Comparison of ENCODE assay signal across 37 cellular contexts in the genomic region with DNA sequence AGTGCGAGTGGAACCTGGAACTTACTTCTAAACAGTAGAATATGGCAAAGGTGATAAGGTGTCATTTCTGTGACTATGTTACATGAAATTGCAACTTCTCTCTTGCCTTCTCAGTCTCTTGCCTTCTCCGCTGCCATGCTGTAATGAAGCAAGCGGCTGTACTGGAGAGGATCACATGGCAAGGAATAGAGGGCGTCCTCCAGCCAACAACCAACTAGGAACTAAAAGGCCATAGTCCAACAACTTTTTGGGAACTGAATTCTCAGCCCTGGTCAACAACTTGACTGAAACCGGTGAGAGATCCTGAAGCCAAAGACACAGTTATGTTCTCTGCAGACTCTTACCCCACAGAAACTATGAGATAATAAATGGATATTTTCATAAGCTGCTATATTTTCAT.
"Had no signal": no experiment of that assay in that cellular context is flagged by ENCODE, and none has a peak within 500 bp of the region (broad histone marks: within the 10 kb centered on the region; RNA-seq: fewer than 3 reads in every experiment).

No MANE protein-coding gene starts in this region.

- H3K36me3 ChIP-seq: ascending aorta had no signal

- H3K4me1 Mint-ChIP-seq: activated B cell treated with CpG ODN at 0.5 μM for 24 hours; activated CD4-positive, alpha-beta memory T cell treated with anti-CD3 and anti-CD28 coated beads, Interleukin-2, amount 10 ng/mL, durations not matched to agents 7 days and 5 days; activated CD4-positive, alpha-beta T cell treated with anti-CD3 and anti-CD28 coated beads, Interleukin-2, amount 10 ng/mL, durations not matched to agents 7 days and 5 days; activated CD8-positive, alpha-beta memory T cell treated with anti-CD3 and anti-CD28 coated beads, Interleukin-2, amount 10 ng/mL, durations not matched to agents 7 days and 5 days; activated naive CD4-positive, alpha-beta T cell treated with anti-CD3 and anti-CD28 coated beads, Interleukin-2, amount 10 ng/mL, durations not matched to agents 7 days and 5 days; activated naive CD4-positive, alpha-beta T cell treated with anti-CD3 and anti-CD28 coated beads, Interleukin-2, amount 50 U/mL, for 24 hours; activated naive CD8-positive, alpha-beta T cell treated with anti-CD3 and anti-CD28 coated beads, Interleukin-2, amount 10 ng/mL, durations not matched to agents 7 days and 5 days; activated naive CD8-positive, alpha-beta T cell treated with anti-CD3 and anti-CD28 coated beads, Interleukin-2, amount 50 U/mL, for 24 hours; central memory CD8-positive, alpha-beta T cell had no signal

- H3K4me3 ChIP-seq: ascending aorta, cardiac muscle cell had no signal

- H3K9me3 ChIP-seq: ascending aorta had no signal

- H3K27me3 ChIP-seq: ascending aorta, cardiac muscle cell had no signal

- ATAC-seq: activated CD8-positive, alpha-beta memory T cell treated with anti-CD3 and anti-CD28 coated beads, Interleukin-2, amount 10 ng/mL, durations not matched to agents 7 days and 5 days; activated CD8-positive, alpha-beta T cell treated with anti-CD3 and anti-CD28 coated beads, Interleukin-2, amount 10 ng/mL, durations not matched to agents 7 days and 5 days; activated naive CD8-positive, alpha-beta T cell treated with anti-CD3 and anti-CD28 coated beads, Interleukin-2, amount 50 U/mL, for 24 hours had no signal

- H3K4me3 Mint-ChIP-seq: activated B cell treated with CpG ODN at 0.5 μM for 24 hours; activated CD4-positive, alpha-beta memory T cell treated with anti-CD3 and anti-CD28 coated beads, Interleukin-2, amount 10 ng/mL, durations not matched to agents 7 days and 5 days; activated CD4-positive, alpha-beta T cell treated with anti-CD3 and anti-CD28 coated beads, Interleukin-2, amount 10 ng/mL, durations not matched to agents 7 days and 5 days; activated CD8-positive, alpha-beta memory T cell treated with anti-CD3 and anti-CD28 coated beads, Interleukin-2, amount 10 ng/mL, durations not matched to agents 7 days and 5 days; activated CD8-positive, alpha-beta T cell treated with anti-CD3 and anti-CD28 coated beads, Interleukin-2, amount 10 ng/mL, durations not matched to agents 7 days and 5 days; activated naive CD4-positive, alpha-beta T cell treated with anti-CD3 and anti-CD28 coated beads, Interleukin-2, amount 10 ng/mL, durations not matched to agents 7 days and 5 days; activated naive CD4-positive, alpha-beta T cell treated with anti-CD3 and anti-CD28 coated beads, Interleukin-2, amount 50 U/mL, for 24 hours; activated naive CD8-positive, alpha-beta T cell; activated naive CD8-positive, alpha-beta T cell treated with anti-CD3 and anti-CD28 coated beads, Interleukin-2, amount 10 ng/mL, durations not matched to agents 7 days and 5 days; activated naive CD8-positive, alpha-beta T cell treated with anti-CD3 and anti-CD28 coated beads, Interleukin-2, amount 50 U/mL, for 24 hours; activated T-cell treated with anti-CD3 and anti-CD28 coated beads, Interleukin-2, amount 50 U/mL, for 24 hours; brain; central memory CD8-positive, alpha-beta T cell; T-helper 1 cell treated with Interleukin-12 subunit alpha and Interleukin-12 subunit beta and Interleukin-4 antibody, amounts not matched to agents 30 μg/mL and 1 μg/mL, for 36 hours; T-helper 2 cell treated with Interferon-gamma antibody and Interleukin-4, amounts not matched to agents 5 μg/mL and 100 μg/mL, for 36 hours had no signal

- H3K36me3 Mint-ChIP-seq: activated CD8-positive, alpha-beta memory T cell treated with anti-CD3 and anti-CD28 coated beads, Interleukin-2, amount 10 ng/mL, durations not matched to agents 7 days and 5 days; activated naive CD4-positive, alpha-beta T cell treated with anti-CD3 and anti-CD28 coated beads, Interleukin-2, amount 10 ng/mL, durations not matched to agents 7 days and 5 days; activated naive CD4-positive, alpha-beta T cell treated with anti-CD3 and anti-CD28 coated beads, Interleukin-2, amount 50 U/mL, for 24 hours; activated naive CD8-positive, alpha-beta T cell; activated naive CD8-positive, alpha-beta T cell treated with anti-CD3 and anti-CD28 coated beads, Interleukin-2, amount 10 ng/mL, durations not matched to agents 7 days and 5 days had no signal

- H3K27ac Mint-ChIP-seq: activated B cell treated with CpG ODN at 0.5 μM for 24 hours; activated CD4-positive, alpha-beta memory T cell treated with anti-CD3 and anti-CD28 coated beads, Interleukin-2, amount 10 ng/mL, durations not matched to agents 7 days and 5 days; activated CD4-positive, alpha-beta T cell treated with anti-CD3 and anti-CD28 coated beads, Interleukin-2, amount 10 ng/mL, durations not matched to agents 7 days and 5 days; activated CD8-positive, alpha-beta memory T cell treated with anti-CD3 and anti-CD28 coated beads, Interleukin-2, amount 10 ng/mL, durations not matched to agents 7 days and 5 days; activated CD8-positive, alpha-beta T cell treated with anti-CD3 and anti-CD28 coated beads, Interleukin-2, amount 10 ng/mL, durations not matched to agents 7 days and 5 days; activated naive CD4-positive, alpha-beta T cell treated with anti-CD3 and anti-CD28 coated beads, Interleukin-2, amount 10 ng/mL, durations not matched to agents 7 days and 5 days; activated naive CD4-positive, alpha-beta T cell treated with anti-CD3 and anti-CD28 coated beads, Interleukin-2, amount 50 U/mL, for 24 hours; activated naive CD8-positive, alpha-beta T cell; activated naive CD8-positive, alpha-beta T cell treated with anti-CD3 and anti-CD28 coated beads, Interleukin-2, amount 10 ng/mL, durations not matched to agents 7 days and 5 days; activated naive CD8-positive, alpha-beta T cell treated with anti-CD3 and anti-CD28 coated beads, Interleukin-2, amount 50 U/mL, for 24 hours; activated T-cell treated with anti-CD3 and anti-CD28 coated beads, Interleukin-2, amount 50 U/mL, for 24 hours; activated T-helper 2 cell treated with anti-CD3 and anti-CD28 coated beads, Interferon-gamma antibody, Interleukin-2, Interleukin-4, amounts not matched to agents 10 μg/mL and 5 μg/mL and 100 μg/mL, durations not matched to agents 14 hours and 24 hours and 36 hours; brain; T-helper 1 cell treated with Interleukin-12 subunit alpha and Interleukin-12 subunit beta and Interleukin-4 antibody, amounts not matched to agents 30 μg/mL and 1 μg/mL, for 36 hours; T-helper 2 cell treated with Interferon-gamma antibody and Interleukin-4, amounts not matched to agents 5 μg/mL and 100 μg/mL, for 36 hours had no signal

- FAIRE-seq: bronchial epithelial cell, TTC549 had no signal

- DNase-seq: activated B cell treated with CpG ODN at 0.5 μM for 24 hours; activated CD4-positive, alpha-beta memory T cell treated with anti-CD3 and anti-CD28 coated beads, Interleukin-2, amount 10 ng/mL, durations not matched to agents 7 days and 5 days; activated CD4-positive, alpha-beta T cell treated with anti-CD3 and anti-CD28 coated beads for 4 hours; activated CD4-positive, alpha-beta T cell treated with anti-CD3 and anti-CD28 coated beads, Interleukin-2, amount 10 ng/mL, durations not matched to agents 7 days and 5 days; activated CD4-positive, alpha-beta T cell treated with anti-CD3 and anti-CD28 coated beads, Interleukin-2, amount 50 U/mL, for 48 hours; activated CD4-positive, CD25-positive, alpha-beta regulatory T cell treated with anti-CD3 and anti-CD28 coated beads, Interleukin-2, amount 50 U/mL, for 72 hours; activated CD8-positive, alpha-beta memory T cell treated with anti-CD3 and anti-CD28 coated beads for 24 hours; activated CD8-positive, alpha-beta memory T cell treated with anti-CD3 and anti-CD28 coated beads, Interleukin-2, amount 10 ng/mL, durations not matched to agents 7 days and 5 days; activated CD8-positive, alpha-beta memory T cell treated with anti-CD3 and anti-CD28 coated beads, Interleukin-2, amount 50 U/mL, for 48 hours; activated CD8-positive, alpha-beta T cell treated with anti-CD3 and anti-CD28 coated beads, Interleukin-2, amount 10 ng/mL, durations not matched to agents 7 days and 5 days; activated effector memory CD4-positive, alpha-beta T cell treated with Interleukin-2 at 50 U/mL for 16 hours; activated gamma-delta T cell; activated naive CD4-positive, alpha-beta T cell treated with anti-CD3 and anti-CD28 coated beads, Interleukin-2, amount 10 ng/mL, durations not matched to agents 7 days and 5 days; activated naive CD4-positive, alpha-beta T cell treated with Interleukin-2 at 50 U/mL for 16 hours; activated naive CD8-positive, alpha-beta T cell treated with anti-CD3 and anti-CD28 coated beads, Interleukin-2, amount 10 ng/mL, durations not matched to agents 7 days and 5 days; activated naive CD8-positive, alpha-beta T cell treated with anti-CD3 and anti-CD28 coated beads, Interleukin-2, amount 50 U/mL, for 24 hours; activated T-cell treated with anti-CD3 and anti-CD28 coated beads, Interleukin-2, amount 50 U/mL, for 24 hours; activated T-cell treated with anti-CD3 and anti-CD28 coated beads, Interleukin-2, amount 50 U/mL, for 48 hours; amygdala; anterior cingulate cortex; caudate nucleus; cerebellar nuclear complex; T-helper 1 cell; T-helper 2 cell; T-helper 9 cell had no signal

- H3K27me3 Mint-ChIP-seq: brain had no signal

- H3K27ac ChIP-seq: ascending aorta, cardiac muscle cell, VCaP had no signal

- H3K9me3 Mint-ChIP-seq: activated B cell treated with CpG ODN at 0.5 μM for 24 hours; activated CD4-positive, alpha-beta memory T cell treated with anti-CD3 and anti-CD28 coated beads, Interleukin-2, amount 10 ng/mL, durations not matched to agents 7 days and 5 days; activated CD4-positive, alpha-beta T cell treated with anti-CD3 and anti-CD28 coated beads, Interleukin-2, amount 10 ng/mL, durations not matched to agents 7 days and 5 days; activated naive CD4-positive, alpha-beta T cell treated with anti-CD3 and anti-CD28 coated beads, Interleukin-2, amount 10 ng/mL, durations not matched to agents 7 days and 5 days; activated naive CD4-positive, alpha-beta T cell treated with anti-CD3 and anti-CD28 coated beads, Interleukin-2, amount 50 U/mL, for 24 hours; activated naive CD8-positive, alpha-beta T cell treated with anti-CD3 and anti-CD28 coated beads, Interleukin-2, amount 10 ng/mL, durations not matched to agents 7 days and 5 days; activated naive CD8-positive, alpha-beta T cell treated with anti-CD3 and anti-CD28 coated beads, Interleukin-2, amount 50 U/mL, for 24 hours; activated T-cell treated with anti-CD3 and anti-CD28 coated beads, Interleukin-2, amount 50 U/mL, for 24 hours; activated T-helper 2 cell treated with anti-CD3 and anti-CD28 coated beads, Interferon-gamma antibody, Interleukin-2, Interleukin-4, amounts not matched to agents 10 μg/mL and 5 μg/mL and 100 μg/mL, durations not matched to agents 14 hours and 24 hours and 36 hours; central memory CD8-positive, alpha-beta T cell; T-helper 1 cell treated with Interleukin-12 subunit alpha and Interleukin-12 subunit beta and Interleukin-4 antibody, amounts not matched to agents 30 μg/mL and 1 μg/mL, for 36 hours; T-helper 2 cell treated with Interferon-gamma antibody and Interleukin-4, amounts not matched to agents 5 μg/mL and 100 μg/mL, for 36 hours had no signal
